14 cellular contexts compared by ENCODE assay signal in the genomic region with DNA sequence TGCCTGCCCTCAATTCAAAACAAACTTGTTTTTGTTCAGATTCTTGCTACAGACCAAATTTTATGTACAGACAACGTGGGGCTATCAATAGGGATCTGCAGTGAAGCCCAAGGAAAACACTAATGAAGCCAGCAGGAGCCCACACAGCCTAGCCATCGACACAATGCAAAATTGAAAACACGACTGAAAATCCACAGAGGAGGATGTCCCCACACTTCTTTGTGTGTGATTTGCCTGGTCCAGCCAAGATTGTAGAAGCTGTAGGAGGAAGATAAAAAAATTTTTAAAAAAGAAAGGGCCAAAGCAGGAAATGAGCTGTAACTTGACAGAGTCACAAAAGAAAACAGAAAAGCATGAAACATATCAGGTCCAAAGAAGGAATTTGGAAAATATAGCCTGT. TPM values are rescaled to one million over a fixed set of nuclear protein-coding genes. Genes with fewer than 3 reads are reported as not detected.
DNase-seq lines count a peak whose midpoint lies in the region; ATAC-seq and TF ChIP-seq lines count a peak whose summit lies in the region.
"Had no signal": no experiment of that assay in that cellular context is flagged by ENCODE, and none has a peak within 500 bp of the region (broad histone marks: within the 10 kb centered on the region; RNA-seq: fewer than 3 reads in every experiment).

No MANE protein-coding gene starts in this region.

- no peak overlapping the region for H3K9ac ChIP-seq in MM.1S (ENCODE audit: low read length)

- no peaks in the 10 kb centered on the region for H3K9me3 ChIP-seq in CD4-positive, alpha-beta T cell (ENCODE audit: control insufficient read depth, low read length)
- no peaks in the 10 kb centered on the region for H3K9me3 ChIP-seq in MM.1S (replicated peaks; ENCODE audit: insufficient read depth, low read length)
- H3K9me3 ChIP-seq in osteoblast (ENCODE audit: low read depth, low read length) = no peaks in the 10 kb centered on the region

- H3K4me1 Mint-ChIP-seq in CD4-positive, alpha-beta T cell (ENCODE audit: low read depth) = peaks cover 33% of the 10 kb centered on the region
- H3K4me1 Mint-ChIP-seq in activated CD4-positive, alpha-beta memory T cell treated with anti-CD3 and anti-CD28 coated beads for 36 hours (ENCODE audit: low read depth) = peaks cover 22% of the 10 kb centered on the region
- H3K4me1 Mint-ChIP-seq: B cell had no signal

- H3K4me3 ChIP-seq in MM.1S (ENCODE audit: low read length) (no peak overlapping the region), osteoblast (ENCODE audit: insufficient read depth, low read length) (no peak overlapping the region)
- H3K4me3 ChIP-seq: MG63 had no signal

- H3K4me3 Mint-ChIP-seq in CD4-positive, alpha-beta T cell = no peak overlapping the region
- H3K4me3 Mint-ChIP-seq in activated CD4-positive, alpha-beta memory T cell treated with anti-CD3 and anti-CD28 coated beads for 36 hours = no peak overlapping the region
- H3K4me3 Mint-ChIP-seq: B cell; CD4-positive, CD25-positive, alpha-beta regulatory T cell had no signal

- H3K36me3 ChIP-seq in MM.1S (replicated peaks; ENCODE audit: insufficient read depth, low read length) (no peaks in the 10 kb centered on the region), osteoblast (ENCODE audit: insufficient read depth, low read length) (no peaks in the 10 kb centered on the region)
- H3K36me3 ChIP-seq: MG63 had no signal

- no peaks in the 10 kb centered on the region for H3K36me3 Mint-ChIP-seq in CD4-positive, alpha-beta T cell (ENCODE audit: low read depth)
- no peaks in the 10 kb centered on the region for H3K36me3 Mint-ChIP-seq in activated CD4-positive, alpha-beta memory T cell treated with anti-CD3 and anti-CD28 coated beads for 36 hours
- H3K36me3 Mint-ChIP-seq: CD4-positive, CD25-positive, alpha-beta regulatory T cell had no signal

- CTCF ChIA-PET in CD4-positive, alpha-beta T cell (lab: Charles Lee) = no interaction called here
- CTCF ChIA-PET in activated CD4-positive, alpha-beta memory T cell treated with anti-CD3 and anti-CD28 coated beads for 36 hours (lab: Charles Lee) = no interaction called here

- H3K4me2 ChIP-seq in MM.1S (ENCODE audit: low read depth, low read length) (no peak overlapping the region), osteoblast (ENCODE audit: insufficient read depth, low read length) (no peak overlapping the region)

- POLR2A ChIA-PET in CD4-positive, alpha-beta T cell (lab: Charles Lee) = no interaction called here
- POLR2A ChIA-PET in activated CD4-positive, alpha-beta memory T cell treated with anti-CD3 and anti-CD28 coated beads for 36 hours (lab: Charles Lee) = no interaction called here

- H3K9me2 ChIP-seq in MM.1S (replicated peaks; ENCODE audit: insufficient read depth, low read length) = no peaks in the 10 kb centered on the region

- H3K27me3 ChIP-seq in CD4-positive, alpha-beta T cell (ENCODE audit: control insufficient read depth, insufficient read depth, low read length) = no peaks in the 10 kb centered on the region
- H3K27me3 ChIP-seq in MM.1S (replicated peaks; ENCODE audit: insufficient read depth, low read length) (no peaks in the 10 kb centered on the region), osteoblast (ENCODE audit: insufficient read depth, low read length) (no peaks in the 10 kb centered on the region)
- H3K27me3 ChIP-seq: MG63 had no signal

- peak overlapping the region; percentile 4 for H3K27ac Mint-ChIP-seq in CD4-positive, alpha-beta T cell
- H3K27ac Mint-ChIP-seq in activated CD4-positive, alpha-beta memory T cell treated with anti-CD3 and anti-CD28 coated beads for 36 hours = no peak overlapping the region
- H3K27ac Mint-ChIP-seq: B cell; CD4-positive, CD25-positive, alpha-beta regulatory T cell had no signal

- no peaks in the 10 kb centered on the region for H3F3A ChIP-seq in MM.1S (ENCODE audit: insufficient read depth, low read length)

- H3K4me1 ChIP-seq in MM.1S (ENCODE audit: low read length) (peaks cover 12% of the 10 kb centered on the region), osteoblast (ENCODE audit: insufficient read depth, low read length) (no peaks in the 10 kb centered on the region)

- H3K27ac ChIP-seq in CD4-positive, alpha-beta T cell (ENCODE audit: low read depth, low read length) = no peak overlapping the region
- peak overlapping the region; percentile 43; the same call in 1 of the 2 replicates for H3K27ac ChIP-seq in MM.1S (ENCODE audit: low read length)
- H3K27ac ChIP-seq in osteoblast (ENCODE audit: low read depth, low read length) = no peak overlapping the region

- no peak for DNase-seq in CD4-positive, alpha-beta T cell
- DNase-seq in MM.1S = no peak
- DNase-seq in dermis blood vessel endothelial cell = peak; percentile 13
- no peak for DNase-seq in osteoblast (ENCODE audit: insufficient read length, low spot score, missing footprints)
- DNase-seq in cerebellar nuclear complex (lab: John Stamatoyannopoulos, UW) = no peak
- no peak for DNase-seq in activated CD4-positive, alpha-beta memory T cell treated with anti-CD3 and anti-CD28 coated beads for 36 hours
- DNase-seq: CD4-positive, CD25-positive, alpha-beta regulatory T cell; EL; MG63; NCI-H1092 treated with DMSO at 0.1 percent for 48 hours; NCI-H1694; NCI-H524 had no signal

- no peaks in the 10 kb centered on the region for H3K9me3 Mint-ChIP-seq in CD4-positive, alpha-beta T cell
- H3K9me3 Mint-ChIP-seq in activated CD4-positive, alpha-beta memory T cell treated with anti-CD3 and anti-CD28 coated beads for 36 hours = no peaks in the 10 kb centered on the region

- no peaks in the 10 kb centered on the region for H4K20me1 ChIP-seq in MM.1S (ENCODE audit: insufficient read depth, low read length)
- no peaks in the 10 kb centered on the region for H4K20me1 ChIP-seq in osteoblast (ENCODE audit: insufficient read depth, low read length)

- TF ChIP-seq CTCF in CD4-positive, alpha-beta T cell (IDR thresholded peaks at IDR 0.05) = no peak
- no peak for TF ChIP-seq CTCF in MM.1S (IDR thresholded peaks at IDR 0.05; ENCODE audit: low read length)
- no peak for TF ChIP-seq CTCF in osteoblast (IDR thresholded peaks at IDR 0.05; ENCODE audit: extremely low read depth, low read depth, low read length)

- ATAC-seq in CD4-positive, alpha-beta T cell (ENCODE audit: poor library complexity) = no peak
- no peak for ATAC-seq in HG03342 (IDR thresholded peaks at IDR 0.05; ENCODE audit: unreplicated experiment)

- no peaks in the 10 kb centered on the region for H3K79me2 ChIP-seq in MM.1S (ENCODE audit: low read length)
- no peaks in the 10 kb centered on the region for H3K79me2 ChIP-seq in osteoblast (ENCODE audit: insufficient read depth, low read length)

- H3K27me3 Mint-ChIP-seq in CD4-positive, alpha-beta T cell = no peaks in the 10 kb centered on the region
- H3K27me3 Mint-ChIP-seq in activated CD4-positive, alpha-beta memory T cell treated with anti-CD3 and anti-CD28 coated beads for 36 hours = peaks cover 5% of the 10 kb centered on the region

- intact Hi-C loops in CD4-positive, alpha-beta T cell (cut with DNase I, micrococcal nuclease) = no loop called here
- intact Hi-C loops in activated CD4-positive, alpha-beta memory T cell treated with anti-CD3 and anti-CD28 coated beads for 36 hours (cut with micrococcal nuclease) = no loop called here

- H2AFZ ChIP-seq in MM.1S (ENCODE audit: low read length) (no peak overlapping the region), osteoblast (ENCODE audit: low read length) (peak overlapping the region; percentile 35)

RNA-seq across cellular contexts. Expression of a gene that starts 34.8 kb away (rescaled TPM):
- total RNA-seq in CD4-positive, alpha-beta T cell = not detected
- total RNA-seq in dermis blood vessel endothelial cell (0.14 TPM in 1 of 2 replicates, not detected in the other), osteoblast (not detected in 2 replicates)
- not detected for total RNA-seq in activated CD4-positive, alpha-beta memory T cell treated with anti-CD3 and anti-CD28 coated beads for 36 hours
- total RNA-seq: B cell; CD4-positive, CD25-positive, alpha-beta regulatory T cell had no signal
